In the genomic region with DNA sequence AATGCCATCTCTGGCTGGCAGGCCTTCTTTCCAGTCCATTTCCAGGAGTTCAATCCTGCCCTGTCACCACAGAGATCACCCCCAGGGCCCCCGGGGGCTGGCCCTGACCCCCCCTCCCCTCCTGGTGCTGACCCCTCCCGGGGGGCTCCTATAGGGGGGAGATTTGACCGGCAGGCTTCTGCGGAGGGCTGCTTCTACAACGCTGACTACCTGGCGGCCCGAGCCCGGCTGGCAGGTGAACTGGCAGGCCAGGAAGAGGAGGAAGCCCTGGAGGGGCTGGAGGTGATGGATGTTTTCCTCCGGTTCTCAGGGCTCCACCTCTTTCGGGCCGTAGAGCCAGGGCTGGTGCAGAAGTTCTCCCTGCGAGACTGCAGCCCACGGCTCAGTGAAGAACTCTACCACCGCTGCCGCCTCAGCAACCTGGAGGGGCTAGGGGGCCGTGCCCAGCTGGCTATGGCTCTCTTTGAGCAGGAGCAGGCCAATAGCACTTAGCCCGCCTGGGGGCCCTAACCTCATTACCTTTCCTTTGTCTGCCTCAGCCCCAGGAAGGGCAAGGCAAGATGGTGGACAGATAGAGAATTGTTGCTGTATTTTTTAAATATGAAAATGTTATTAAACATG, we compare ENCODE assay signal across 33 cellular contexts. TPM values are rescaled to one million over a fixed set of nuclear protein-coding genes. Genes with fewer than 3 reads are reported as not detected.
"Had no signal": no experiment of that assay in that cellular context is flagged by ENCODE, and none has a peak within 500 bp of the region (broad histone marks: within the 10 kb centered on the region; RNA-seq: fewer than 3 reads in every experiment).

No MANE protein-coding gene starts in this region.

- H3K27ac ChIP-seq: coronary artery, gastroesophageal sphincter, stomach, thyroid gland, upper lobe of left lung had no signal

- H3K27me3 Mint-ChIP-seq: activated CD8-positive, alpha-beta memory T cell treated with anti-CD3 and anti-CD28 coated beads, Interleukin-2, amount 10 ng/mL, durations not matched to agents 7 days and 5 days; effector memory CD8-positive, alpha-beta T cell; progenitor cell of endocrine pancreas had no signal

- ATAC-seq: activated CD8-positive, alpha-beta memory T cell treated with anti-CD3 and anti-CD28 coated beads, Interleukin-2, amount 10 ng/mL, durations not matched to agents 7 days and 5 days; activated CD8-positive, alpha-beta T cell treated with anti-CD3 and anti-CD28 coated beads, Interleukin-2, amount 10 ng/mL, durations not matched to agents 7 days and 5 days; activated naive CD4-positive, alpha-beta T cell treated with anti-CD3 and anti-CD28 coated beads, Interleukin-2, amount 50 U/mL, for 72 hours; activated T-cell treated with anti-CD3 and anti-CD28 coated beads, Interleukin-2, amount 50 U/mL, for 72 hours; effector memory CD8-positive, alpha-beta T cell; gastroesophageal sphincter; left colon; natural killer cell; sciatic nerve; stimulated activated naive B cell treated with anti-CD40 and anti-IgM and Interleukin-4, amounts not matched to agents 10 μg/mL and 1 μg/mL and 100 μg/mL, for 72 hours; WTC11 had no signal

- H3K4me2 ChIP-seq: smooth muscle cell had no signal

- H3K9me3 ChIP-seq: gastroesophageal sphincter, stomach, thyroid gland, upper lobe of left lung had no signal

- DNase-seq: activated CD4-positive, alpha-beta T cell treated with anti-CD3 and anti-CD28 coated beads, Interleukin-2, amount 50 U/mL, for 1 hour; activated CD8-positive, alpha-beta memory T cell treated with anti-CD3 and anti-CD28 coated beads, Interleukin-2, amount 10 ng/mL, durations not matched to agents 7 days and 5 days; activated CD8-positive, alpha-beta T cell treated with anti-CD3 and anti-CD28 coated beads, Interleukin-2, amount 10 ng/mL, durations not matched to agents 7 days and 5 days; activated naive CD4-positive, alpha-beta T cell; activated T-cell treated with anti-CD3 and anti-CD28 coated beads, Interleukin-2, amount 50 U/mL, for 72 hours; anterior cingulate cortex; effector memory CD8-positive, alpha-beta T cell; erythroblast; hippocampal formation; left colon; mesendoderm; natural killer cell; retina; stimulated activated CD4-positive, alpha-beta T cell treated with anti-CD3 and anti-CD28 coated beads, Interleukin-15, amount 100 ng/mL, for 24 hours; stimulated activated CD4-positive, alpha-beta T cell treated with anti-CD3 and anti-CD28 coated beads, Interleukin-2, amount 100 ng/mL, for 24 hours; stimulated activated naive B cell treated with anti-CD40 and anti-IgM and Interleukin-4, amounts not matched to agents 10 μg/mL and 1 μg/mL and 100 μg/mL, for 72 hours; stomach; T-helper 2 cell; thyroid gland had no signal

- H3K4me3 ChIP-seq: coronary artery, dorsolateral prefrontal cortex, gastroesophageal sphincter, smooth muscle cell, stomach, thyroid gland, upper lobe of left lung had no signal

- H3K9me3 Mint-ChIP-seq: activated naive CD4-positive, alpha-beta T cell treated with anti-CD3 and anti-CD28 coated beads, Interleukin-2, amount 50 U/mL, for 72 hours; activated T-cell treated with anti-CD3 and anti-CD28 coated beads, Interleukin-2, amount 50 U/mL, for 72 hours; effector memory CD8-positive, alpha-beta T cell; natural killer cell; stimulated activated naive B cell treated with anti-CD40 and anti-IgM and Interleukin-4, amounts not matched to agents 10 μg/mL and 1 μg/mL and 100 μg/mL, for 72 hours; WTC11 had no signal

- H3K4me3 Mint-ChIP-seq: activated CD8-positive, alpha-beta memory T cell treated with anti-CD3 and anti-CD28 coated beads, Interleukin-2, amount 10 ng/mL, durations not matched to agents 7 days and 5 days; activated CD8-positive, alpha-beta T cell treated with anti-CD3 and anti-CD28 coated beads, Interleukin-2, amount 10 ng/mL, durations not matched to agents 7 days and 5 days; activated T-cell treated with anti-CD3 and anti-CD28 coated beads, Interleukin-2, amount 50 U/mL, for 72 hours; effector memory CD8-positive, alpha-beta T cell; natural killer cell; stimulated activated naive B cell treated with anti-CD40 and anti-IgM and Interleukin-4, amounts not matched to agents 10 μg/mL and 1 μg/mL and 100 μg/mL, for 72 hours; WTC11 had no signal

- H3K27me3 ChIP-seq: dorsolateral prefrontal cortex, gastroesophageal sphincter, stomach, thyroid gland, upper lobe of left lung had no signal

- H3K36me3 Mint-ChIP-seq: natural killer cell had no signal

- H3K27ac Mint-ChIP-seq: activated CD8-positive, alpha-beta memory T cell treated with anti-CD3 and anti-CD28 coated beads, Interleukin-2, amount 10 ng/mL, durations not matched to agents 7 days and 5 days; activated CD8-positive, alpha-beta T cell treated with anti-CD3 and anti-CD28 coated beads, Interleukin-2, amount 10 ng/mL, durations not matched to agents 7 days and 5 days; activated T-cell treated with anti-CD3 and anti-CD28 coated beads, Interleukin-2, amount 50 U/mL, for 72 hours; effector memory CD8-positive, alpha-beta T cell; natural killer cell; progenitor cell of endocrine pancreas; WTC11 had no signal

RNA-seq across cellular contexts. Expression of gene H2BK1, which starts 28.0 kb away (rescaled TPM):
- total RNA-seq: activated CD8-positive, alpha-beta memory T cell treated with anti-CD3 and anti-CD28 coated beads, Interleukin-2, amount 10 ng/mL, durations not matched to agents 7 days and 5 days; cerebellum; gastroesophageal sphincter; left colon; lower leg skin; mononuclear cell; osteocyte; progenitor cell of endocrine pancreas; sciatic nerve; smooth muscle cell; stomach; thyroid gland; upper lobe of left lung had no signal
- polyA plus RNA-seq: keratinocyte, smooth muscle cell, stomach had no signal

RNA-seq across cellular contexts. Expression of gene ASB10, which starts 51.2 kb away (rescaled TPM):
- total RNA-seq: activated CD8-positive, alpha-beta memory T cell treated with anti-CD3 and anti-CD28 coated beads, Interleukin-2, amount 10 ng/mL, durations not matched to agents 7 days and 5 days; activated CD8-positive, alpha-beta T cell treated with anti-CD3 and anti-CD28 coated beads, Interleukin-2, amount 10 ng/mL, durations not matched to agents 7 days and 5 days; activated naive CD4-positive, alpha-beta T cell treated with anti-CD3 and anti-CD28 coated beads, Interleukin-2, amount 50 U/mL, for 72 hours; activated T-cell treated with anti-CD3 and anti-CD28 coated beads, Interleukin-2, amount 50 U/mL, for 72 hours; cerebellum; gastroesophageal sphincter; left colon; lower leg skin; mononuclear cell; natural killer cell; osteocyte; progenitor cell of endocrine pancreas; sciatic nerve; smooth muscle cell; stomach; thyroid gland; upper lobe of left lung; WTC11 had no signal
- polyA plus RNA-seq: keratinocyte, smooth muscle cell had no signal
